In genomic region chr6:121441477-121441876, GRCh38 we compare ENCODE assay signal across 18 cellular contexts. TPM values are rescaled to one million over a fixed set of nuclear protein-coding genes. Genes with fewer than 3 reads are reported as not detected.
DNase-seq lines count a peak whose midpoint lies in the region; ATAC-seq and TF ChIP-seq lines count a peak whose summit lies in the region.
"Had no signal": no experiment of that assay in that cellular context is flagged by ENCODE, and none has a peak within 500 bp of the region (broad histone marks: within the 10 kb centered on the region; RNA-seq: fewer than 3 reads in every experiment).

No MANE protein-coding gene starts in this region.

- H2AK5ac ChIP-seq in mesenchymal stem cell (ENCODE audit: low read length, severe bottlenecking): peak overlapping the region; percentile 27

- peaks cover 21% of the 10 kb centered on the region for H4K20me1 ChIP-seq in SK-N-SH (ENCODE audit: insufficient read depth)

- intact Hi-C loops in activated CD8-positive, alpha-beta T cell treated with anti-CD3 and anti-CD28 coated beads for 36 hours (cut with micrococcal nuclease): no loop called here

- H3K27ac Mint-ChIP-seq in activated CD8-positive, alpha-beta T cell treated with anti-CD3 and anti-CD28 coated beads for 36 hours: no peak overlapping the region
- H3K27ac Mint-ChIP-seq: activated naive CD8-positive, alpha-beta T cell; CD8-positive, alpha-beta T cell; T-helper 2 cell treated with Interferon-gamma antibody and Interleukin-4, amounts not matched to agents 5 μg/mL and 100 μg/mL, for 36 hours had no signal

- no peak for ATAC-seq in SK-N-SH treated with all-trans-retinoic acid at 6 μM for 48 hours
- no peak for ATAC-seq in activated CD8-positive, alpha-beta T cell treated with anti-CD3 and anti-CD28 coated beads for 36 hours
- ATAC-seq: CD8-positive, alpha-beta T cell had no signal

- no peak overlapping the region for H2BK12ac ChIP-seq in mesenchymal stem cell (ENCODE audit: low read length in 2 of 2)

- H3K9ac ChIP-seq in SK-N-SH (no peak overlapping the region), mesenchymal stem cell (ENCODE audit: low read length) (peak overlapping the region; percentile 15)

- H3K4me1 ChIP-seq in SK-N-SH (ENCODE audit: control insufficient read depth in 1 of 2, insufficient read depth in 2 of 2, low read depth in 1 of 2, low read length in 1 of 2) (peaks cover 4 to 38% of the 10 kb centered on the region in 2 experiments), mesenchymal stem cell (ENCODE audit: control insufficient read depth, insufficient read depth, low read depth, low read length) (peaks cover 5% of the 10 kb centered on the region), tibial nerve (peaks cover 0 to 45% (median 4%) of the 10 kb centered on the region in 4 donors)

- no peak overlapping the region for H2BK15ac ChIP-seq in mesenchymal stem cell (ENCODE audit: low read depth, poor library complexity, severe bottlenecking)

- H3K14ac ChIP-seq in mesenchymal stem cell (ENCODE audit: low read length in 2 of 2): peak overlapping the region in 1 of 2 experiments; percentile 96

- peak overlapping the region in 1 of 2 experiments; percentile 89 for H3K23ac ChIP-seq in mesenchymal stem cell (ENCODE audit: low read length in 2 of 2)

- no peak for TF ChIP-seq RAD21 in SK-N-SH (IDR thresholded peaks at IDR 0.05; ENCODE audit: low read length)

- DNase-seq in SK-N-SH (no peak), coronary artery (ENCODE audit: low spot score) (no peak), mesenchymal stem cell (no peak), tibial nerve (ENCODE audit: low spot score in 2 of 2) (no peak), GOT3 (lab: John Stamatoyannopoulos, UW) (no peak), NOMO-1 treated with DMSO at 0.1 percent for 48 hours (lab: John Stamatoyannopoulos, UW; ENCODE audit: unreplicated experiment) (no peak)
- DNase-seq in activated CD8-positive, alpha-beta T cell treated with anti-CD3 and anti-CD28 coated beads for 36 hours: no peak
- DNase-seq: activated CD4-positive, alpha-beta T cell treated with anti-CD3 and anti-CD28 coated beads for 4 hours; activated T-cell treated with anti-CD3 and anti-CD28 coated beads for 4 hours; CD8-positive, alpha-beta T cell; cerebellar nuclear complex; NCI-H2081; posterior cingulate gyrus had no signal

- H4K91ac ChIP-seq in mesenchymal stem cell (ENCODE audit: low read length): no peak overlapping the region

- H3K27me3 ChIP-seq in SK-N-SH (ENCODE audit: insufficient read depth) (no peaks in the 10 kb centered on the region), mesenchymal stem cell (ENCODE audit: control insufficient read depth in 1 of 2, insufficient read depth in 1 of 2, low read length in 2 of 2) (no peaks in the 10 kb centered on the region), tibial nerve (no peaks in the 10 kb centered on the region)

- no peak overlapping the region for H3K4me3 Mint-ChIP-seq in activated CD8-positive, alpha-beta T cell treated with anti-CD3 and anti-CD28 coated beads for 36 hours
- H3K4me3 Mint-ChIP-seq: activated naive CD8-positive, alpha-beta T cell; CD8-positive, alpha-beta T cell; T-helper 2 cell treated with Interferon-gamma antibody and Interleukin-4, amounts not matched to agents 5 μg/mL and 100 μg/mL, for 36 hours had no signal

- H3K9me3 ChIP-seq in SK-N-SH (no peaks in the 10 kb centered on the region), mesenchymal stem cell (ENCODE audit: control insufficient read depth, low read length) (no peaks in the 10 kb centered on the region), tibial nerve (no peaks in the 10 kb centered on the region)

- H3K4me1 Mint-ChIP-seq in activated CD8-positive, alpha-beta T cell treated with anti-CD3 and anti-CD28 coated beads for 36 hours (ENCODE audit: low read depth): peaks cover 15% of the 10 kb centered on the region

- H3K9me3 Mint-ChIP-seq in activated CD8-positive, alpha-beta T cell treated with anti-CD3 and anti-CD28 coated beads for 36 hours: no peaks in the 10 kb centered on the region
- H3K9me3 Mint-ChIP-seq: CD8-positive, alpha-beta T cell; T-helper 2 cell treated with Interferon-gamma antibody and Interleukin-4, amounts not matched to agents 5 μg/mL and 100 μg/mL, for 36 hours had no signal

- CTCF ChIA-PET in SK-N-SH (lab: Yijun Ruan, JAX): interaction anchor here (1.1 kb wide), 1 partner anchor 22 kb away, joined by 3 read pairs; no protein-coding TSS in a partner anchor
- CTCF ChIA-PET in activated CD8-positive, alpha-beta T cell treated with anti-CD3 and anti-CD28 coated beads for 36 hours (lab: Charles Lee): no interaction called here

- H3K79me1 ChIP-seq in mesenchymal stem cell (replicated peaks; ENCODE audit: low read length, poor library complexity, severe bottlenecking): peaks cover 2% of the 10 kb centered on the region

- H3K4ac ChIP-seq in mesenchymal stem cell (ENCODE audit: low read depth in 1 of 2, low read length in 2 of 2): no peak overlapping the region

- H4K8ac ChIP-seq in mesenchymal stem cell (ENCODE audit: low read length): no peak overlapping the region

- no peak overlapping the region for H2BK120ac ChIP-seq in mesenchymal stem cell (ENCODE audit: low read depth, low read length)

- POLR2A ChIA-PET in SK-N-SH (lab: Yijun Ruan, JAX): no interaction called here
- POLR2A ChIA-PET in activated CD8-positive, alpha-beta T cell treated with anti-CD3 and anti-CD28 coated beads for 36 hours (lab: Charles Lee): no interaction called here

- peaks cover 8% of the 10 kb centered on the region for H3F3A ChIP-seq in SK-N-SH (replicated peaks; ENCODE audit: insufficient read depth)

- H2AFZ ChIP-seq in SK-N-SH (ENCODE audit: low read depth): no peak overlapping the region
- no peak overlapping the region for H2AFZ ChIP-seq in mesenchymal stem cell (ENCODE audit: low read depth, low read length)

- no peak for TF ChIP-seq POLR2A in tibial nerve (IDR thresholded peaks at IDR 0.05)

- no peaks in the 10 kb centered on the region for H3K9me2 ChIP-seq in SK-N-SH

- TF ChIP-seq CTCF in SK-N-SH (IDR thresholded peaks at IDR 0.05) (no peak), coronary artery (IDR thresholded peaks at IDR 0.05) (no peak), tibial nerve (IDR thresholded peaks at IDR 0.05) (no peak)
- no peak for TF ChIP-seq CTCF in activated CD8-positive, alpha-beta T cell treated with anti-CD3 and anti-CD28 coated beads for 36 hours (IDR thresholded peaks at IDR 0.05)

- H3K27ac ChIP-seq in SK-N-SH (ENCODE audit: low read depth in 2 of 2, low read length in 1 of 2): no peak overlapping the region
- H3K27ac ChIP-seq in coronary artery: peak overlapping the region; percentile 36 to 56
- no peak overlapping the region for H3K27ac ChIP-seq in mesenchymal stem cell (ENCODE audit: low read length, poor library complexity, severe bottlenecking)
- peak overlapping the region in 3 of 4 donors; percentile 5 to 41 (median 17) for H3K27ac ChIP-seq in tibial nerve
- H3K27ac ChIP-seq: 22Rv1 had no signal

- H2BK5ac ChIP-seq in mesenchymal stem cell (ENCODE audit: low read depth, low read length, poor library complexity, severe bottlenecking): no peak overlapping the region

- no peak overlapping the region; a peak in 1 of 4 replicates for H3K4me3 ChIP-seq in SK-N-SH (ENCODE audit: low read depth in 2 of 2, low read length in 1 of 2)
- H3K4me3 ChIP-seq in coronary artery: peak overlapping the region; percentile 24
- peak overlapping the region in 1 of 2 experiments; percentile 58 for H3K4me3 ChIP-seq in mesenchymal stem cell (ENCODE audit: insufficient read depth in 1 of 2, low read depth in 1 of 2, low read length in 2 of 2)
- peak overlapping the region in 1 of 4 donors; percentile 21 for H3K4me3 ChIP-seq in tibial nerve

- H3K18ac ChIP-seq in mesenchymal stem cell (ENCODE audit: low read depth in 1 of 2, low read length in 2 of 2): peak overlapping the region in 1 of 2 experiments; percentile 34

- TF ChIP-seq EP300 in SK-N-SH (IDR thresholded peaks at IDR 0.05; ENCODE audit: borderline replicate concordance in 1 of 2, low read depth in 1 of 2, low read length in 1 of 2) (no peak), tibial nerve (IDR thresholded peaks at IDR 0.05) (no peak)

- peaks cover 100% of the 10 kb centered on the region for H3K79me2 ChIP-seq in SK-N-SH (ENCODE audit: insufficient read depth)

- H3K27me3 Mint-ChIP-seq in activated CD8-positive, alpha-beta T cell treated with anti-CD3 and anti-CD28 coated beads for 36 hours: peaks cover 32% of the 10 kb centered on the region

- H3K36me3 Mint-ChIP-seq in activated CD8-positive, alpha-beta T cell treated with anti-CD3 and anti-CD28 coated beads for 36 hours (ENCODE audit: low read depth): no peaks in the 10 kb centered on the region
- H3K36me3 Mint-ChIP-seq: activated naive CD8-positive, alpha-beta T cell had no signal

- 66% methylated on average over 4 of the region's 4 CpGs for WGBS in SK-N-SH (ENCODE audit: low lambda C conversion rate)
- WGBS in mesenchymal stem cell: 83% methylated on average over 4 of the region's 4 CpGs
- 48 to 62% methylated on average over 4 of the region's 4 CpGs for WGBS in tibial nerve, 2 donors

- H3K36me3 ChIP-seq in SK-N-SH (replicated peaks in 1 of 2; ENCODE audit: control insufficient read depth in 1 of 2, insufficient read depth in 2 of 2, low read length in 1 of 2) (peaks cover 0 to 8% of the 10 kb centered on the region in 2 experiments), mesenchymal stem cell (ENCODE audit: control insufficient read depth in 1 of 2, insufficient read depth in 2 of 2, low read depth in 1 of 2, low read length in 2 of 2) (peaks cover 0 to 50% of the 10 kb centered on the region in 2 experiments), tibial nerve (peaks cover 0 to 7% (median 0%) of the 10 kb centered on the region in 3 donors)

- peak overlapping the region; percentile 56 for H3K4me2 ChIP-seq in SK-N-SH
- no peak overlapping the region for H3K4me2 ChIP-seq in mesenchymal stem cell (ENCODE audit: low read length, poor library complexity, severe bottlenecking)

TF ChIP-seq in SK-N-SH treated with all-trans-retinoic acid at 6 μM for 48 hours, 23 proteins besides CTCF, POLR2A, EP300 and RAD21 (continues in another document):
- no peak for TF ChIP-seq ZNF565 (CRISPR knock-in tag; conservative IDR thresholded peaks at IDR 0.05; ENCODE audit: low read depth)
- TF ChIP-seq ZNF8 (CRISPR knock-in tag; IDR thresholded peaks at IDR 0.05): no peak
- TF ChIP-seq TCF4 (CRISPR knock-in tag; IDR thresholded peaks at IDR 0.05; ENCODE audit: borderline replicate concordance): no peak
- TF ChIP-seq RARB (CRISPR knock-in tag; IDR thresholded peaks at IDR 0.05): no peak
- TF ChIP-seq OSR1 (CRISPR knock-in tag; IDR thresholded peaks at IDR 0.05): no peak
- no peak for TF ChIP-seq PPARA (CRISPR knock-in tag; IDR thresholded peaks at IDR 0.05; ENCODE audit: borderline replicate concordance)

RNA-seq across cellular contexts. Expression of gene GJA1, which starts 6.0 kb away (rescaled TPM):
- 23.5 and 30.7 TPM in 2 replicates for polyA plus RNA-seq in SK-N-SH (2012; rRNA removed)
- polyA plus RNA-seq in SK-N-SH (2012; cell fraction: cytosol; rRNA removed): 33.7 and 34.2 TPM in 2 replicates
- 8.4 and 19.5 TPM in 2 replicates for polyA plus RNA-seq in SK-N-SH (2012; cell fraction: nucleus; rRNA removed)
- polyA plus RNA-seq in mesenchymal stem cell (2013, experiment 1 of 2): 475 TPM
- polyA plus RNA-seq in mesenchymal stem cell (2013, experiment 2 of 2): 492 TPM
- 10 to 100 TPM; 37.7 to 44.7 (median 41.6) TPM for total RNA-seq in tibial nerve
- total RNA-seq in activated CD8-positive, alpha-beta T cell treated with anti-CD3 and anti-CD28 coated beads for 36 hours: under 1 TPM in 1 of 2 experiments, not detected in 1; 0.09 TPM
- total RNA-seq: CD8-positive, alpha-beta T cell; HT1080 had no signal

Comparison
In these comparisons a context has a peak if more than half of its experiments do, and no peak if none do; other contexts are left out.
1. H3K27ac ChIP-seq: peak in coronary artery (2 of 2) and tibial nerve (3 of 4); none in SK-N-SH (0 of 2) and mesenchymal stem cell (single experiment).
2. RNA of gene GJA1, which starts 6.0 kb away (total RNA-seq): 37.7 to 44.7 TPM in tibial nerve; 0.09 TPM in activated CD8-positive, alpha-beta T cell treated with anti-CD3 and anti-CD28 coated beads for 36 hours; every median in the first group is over 10 times any median in the second.